ENCODE assay signal across 8 cellular contexts in genomic region chr6:36028887-36029324, GRCh38. TPM values are rescaled to one million over a fixed set of nuclear protein-coding genes. Genes with fewer than 3 reads are reported as not detected.
DNase-seq lines count a peak whose midpoint lies in the region; TF ChIP-seq lines count a peak whose summit lies in the region.

No MANE protein-coding gene starts in this region.

- H3K4me3 ChIP-seq in NT2/D1 (ENCODE audit: insufficient read length, low read depth) (peak overlapping the region; percentile 98), epithelial cell of esophagus (ENCODE audit: low read length) (peak overlapping the region; percentile 94), mononuclear cell (ENCODE audit: low read length) (peak overlapping the region; percentile 99)

- no peaks in the 10 kb centered on the region for H3K9me3 ChIP-seq in NT2/D1 (ENCODE audit: insufficient read depth, low read length)
- H3K9me3 ChIP-seq in mononuclear cell (ENCODE audit: low read depth, low read length): no peaks in the 10 kb centered on the region

- H3K9ac ChIP-seq in NT2/D1 (ENCODE audit: insufficient read length, low read depth): peak overlapping the region; percentile 99

- no peak for TF ChIP-seq CTCF in epithelial cell of esophagus (IDR thresholded peaks at IDR 0.05; ENCODE audit: insufficient read depth, low read depth, low read length, missing control alignments)

- H3K27me3 ChIP-seq in NT2/D1 (ENCODE audit: insufficient read depth, insufficient read length) (no peaks in the 10 kb centered on the region), mononuclear cell (ENCODE audit: insufficient read depth, low read length) (peaks cover 5% of the 10 kb centered on the region)

- peaks cover 5% of the 10 kb centered on the region for H3K4me1 ChIP-seq in NT2/D1 (ENCODE audit: insufficient read depth, insufficient read length)
- H3K4me1 ChIP-seq in mononuclear cell (ENCODE audit: insufficient read depth, low read length): peaks cover 62% of the 10 kb centered on the region

- H3K36me3 ChIP-seq in NT2/D1 (ENCODE audit: insufficient read depth, insufficient read length, low read length): no peaks in the 10 kb centered on the region

- DNase-seq in A172 (ENCODE audit: low spot score) (peak; percentile 61), GOT3 (lab: John Stamatoyannopoulos, UW) (peak; percentile 3), NT2/D1 (ENCODE audit: low read depth, low spot score) (no peak), epithelial cell of esophagus (ENCODE audit: low read depth) (peak; percentile 90), NCI-H2107 treated with DMSO at 0.1 percent for 48 hours (lab: John Stamatoyannopoulos, UW; ENCODE audit: unreplicated experiment) (no peak)
- peak; percentile 77 for DNase-seq in activated CD8-positive, alpha-beta memory T cell treated with anti-CD3 and anti-CD28 coated beads, Interleukin-2, amount 50 U/mL, for 4 hours
- peak; percentile 20 for DNase-seq in stimulated activated CD8-positive, alpha-beta memory T cell treated with anti-CD3 and anti-CD28 coated beads, Interleukin-15, amount 100 ng/mL, for 24 hours (ENCODE audit: low read depth)

RNA-seq across cellular contexts. Expression of gene MAPK14, which starts 1.3 kb away (rescaled TPM):
- 41.4 and 50.2 TPM in 2 replicates for total RNA-seq in A172 (2014; rRNA removed; shearing (Covaris generic))
- total RNA-seq in mononuclear cell: 86.9 TPM

RNA-seq across cellular contexts. Expression of gene SLC26A8, which starts 4.5 kb away (rescaled TPM):
- total RNA-seq in A172 (2014; rRNA removed; shearing (Covaris generic)): not detected in 2 replicates
- total RNA-seq in mononuclear cell: 0.10 TPM

Comparison
In these comparisons a context has a peak if more than half of its experiments do, and no peak if none do; other contexts are left out.
1. DNase-seq: peak in A172 (single experiment), GOT3 (single experiment), activated CD8-positive, alpha-beta memory T cell treated with anti-CD3 and anti-CD28 coated beads, Interleukin-2, amount 50 U/mL, for 4 hours (single experiment), epithelial cell of esophagus (single experiment) and stimulated activated CD8-positive, alpha-beta memory T cell treated with anti-CD3 and anti-CD28 coated beads, Interleukin-15, amount 100 ng/mL, for 24 hours (single experiment); none in NT2/D1 (single experiment) and NCI-H2107 treated with DMSO at 0.1 percent for 48 hours (single experiment).
2. Peak in every context shown above with its lines, with median percentiles within 50 percentile points of each other: H3K4me3 ChIP-seq.